14 cellular contexts compared by ENCODE assay signal in the genomic region with DNA sequence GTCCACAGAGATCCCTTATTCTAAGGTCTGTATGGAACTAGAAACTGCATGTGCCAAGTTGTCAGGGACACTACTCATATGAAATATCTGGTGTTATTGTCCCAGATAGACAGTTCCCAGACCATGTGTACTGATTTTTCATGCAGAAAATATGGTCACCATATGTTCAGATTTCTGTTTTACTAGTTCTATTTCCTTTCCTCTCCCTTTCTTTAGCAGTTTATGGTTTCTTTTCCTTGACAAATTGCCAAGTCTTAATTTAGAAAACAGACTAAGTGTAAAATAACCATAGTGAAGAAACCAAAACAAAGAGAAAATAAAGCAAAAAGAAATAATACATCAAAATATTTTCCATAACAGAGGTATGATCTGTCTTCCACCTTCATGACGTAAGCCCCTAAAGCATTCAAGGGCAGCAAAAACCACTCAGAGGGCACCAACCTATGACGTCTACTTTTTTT.
A peak's percentile ranks its signal among the peaks of the same experiment; 100 is the strongest.
DNase-seq lines count a peak whose midpoint lies in the region; ATAC-seq and TF ChIP-seq lines count a peak whose summit lies in the region.
"Had no signal": no experiment of that assay in that cellular context is flagged by ENCODE, and none has a peak within 500 bp of the region (broad histone marks: within the 10 kb centered on the region; RNA-seq: fewer than 3 reads in every experiment).

No MANE protein-coding gene starts in this region.

- TF ChIP-seq RAD21 in SK-N-SH (IDR thresholded peaks at IDR 0.05; ENCODE audit: low read length), result no peak

- H3K4me1 ChIP-seq in SK-N-SH (ENCODE audit: control insufficient read depth in 1 of 2, insufficient read depth in 2 of 2, low read depth in 1 of 2, low read length in 1 of 2), result peaks cover 0 to 5% of the 10 kb centered on the region in 2 experiments; a peak in 2 of 4 replicates

- H4K20me1 ChIP-seq in SK-N-SH (ENCODE audit: insufficient read depth), result no peaks in the 10 kb centered on the region

- no peaks in the 10 kb centered on the region for H3K79me2 ChIP-seq in SK-N-SH (ENCODE audit: insufficient read depth)

- H2AFZ ChIP-seq in SK-N-SH (ENCODE audit: low read depth), result no peak overlapping the region

- no peaks in the 10 kb centered on the region for H3K36me3 Mint-ChIP-seq in osteocyte (ENCODE audit: unreplicated experiment)
- H3K36me3 Mint-ChIP-seq: activated naive CD8-positive, alpha-beta T cell; natural killer cell had no signal

- TF ChIP-seq CTCF in SK-N-SH (IDR thresholded peaks at IDR 0.05), result no peak
- no peak for TF ChIP-seq CTCF in osteocyte (IDR thresholded peaks at IDR 0.05)

- DNase-seq in EL (peak; percentile 13), SK-N-SH (peak; percentile 16), fibroblast of gingiva (ENCODE audit: low read depth) (peak; percentile 67), osteocyte (ENCODE audit: extremely low spot score, unreplicated experiment) (no peak), NCI-H748 treated with DMSO at 0.1 percent for 48 hours (lab: John Stamatoyannopoulos, UW) (no peak)
- DNase-seq in activated effector memory CD4-positive, alpha-beta T cell treated with Interleukin-2 at 50 U/mL for 16 hours, result no peak
- no peak for DNase-seq in stimulated activated CD8-positive, alpha-beta memory T cell treated with anti-CD3 and anti-CD28 coated beads, Interleukin-4, amount 100 ng/mL, for 48 hours
- DNase-seq: natural killer cell; SHP77; stimulated activated CD4-positive, alpha-beta T cell treated with anti-CD3 and anti-CD28 coated beads, Interleukin-2, amount 100 ng/mL, for 24 hours; tibial artery had no signal

- H3K9ac ChIP-seq in SK-N-SH, result no peak overlapping the region

- H3K4me3 Mint-ChIP-seq in osteocyte (ENCODE audit: unreplicated experiment), result no peak overlapping the region
- H3K4me3 Mint-ChIP-seq: activated naive CD8-positive, alpha-beta T cell; natural killer cell; T-helper 2 cell treated with Interferon-gamma antibody and Interleukin-4, amounts not matched to agents 5 μg/mL and 100 μg/mL, for 36 hours had no signal

- peaks cover 4% of the 10 kb centered on the region for H3F3A ChIP-seq in SK-N-SH (replicated peaks; ENCODE audit: insufficient read depth)

- no peak for ATAC-seq in HG03442 (IDR thresholded peaks at IDR 0.05; ENCODE audit: unreplicated experiment)
- ATAC-seq: natural killer cell had no signal

- H3K4me3 ChIP-seq in SK-N-SH (ENCODE audit: low read depth in 2 of 2, low read length in 1 of 2), result no peak overlapping the region
- H3K4me3 ChIP-seq: tibial artery had no signal

- peaks cover 13% of the 10 kb centered on the region for H3K4me1 Mint-ChIP-seq in osteocyte (ENCODE audit: unreplicated experiment)
- H3K4me1 Mint-ChIP-seq: natural killer cell had no signal

- H3K4me2 ChIP-seq in SK-N-SH, result no peak overlapping the region

- peak overlapping the region in 1 of 2 experiments; percentile 44; a peak in 2 of 4 replicates for H3K27ac ChIP-seq in SK-N-SH (ENCODE audit: low read depth in 2 of 2, low read length in 1 of 2)

- no peaks in the 10 kb centered on the region for H3K9me2 ChIP-seq in SK-N-SH

- 42% methylated on average over 2 of the region's 2 CpGs for WGBS in SK-N-SH (ENCODE audit: low lambda C conversion rate)

- H3K9me3 ChIP-seq in SK-N-SH, result no peaks in the 10 kb centered on the region
- H3K9me3 ChIP-seq: tibial artery had no signal

- POLR2A ChIA-PET in SK-N-SH (lab: Yijun Ruan, JAX), result no interaction called here

- no peaks in the 10 kb centered on the region for H3K9me3 Mint-ChIP-seq in osteocyte (ENCODE audit: unreplicated experiment)
- H3K9me3 Mint-ChIP-seq: T-helper 2 cell treated with Interferon-gamma antibody and Interleukin-4, amounts not matched to agents 5 μg/mL and 100 μg/mL, for 36 hours had no signal

- H3K36me3 ChIP-seq in SK-N-SH (replicated peaks in 1 of 2; ENCODE audit: control insufficient read depth in 1 of 2, insufficient read depth in 2 of 2, low read length in 1 of 2), result no peaks in the 10 kb centered on the region
- H3K36me3 ChIP-seq: tibial artery had no signal

- CTCF ChIA-PET in SK-N-SH (lab: Yijun Ruan, JAX), result interaction anchor here (0.8 to 1.7 kb wide), 5 partner anchors 11 to 248 kb away, joined by 3 to 6 read pairs (median 3); no protein-coding TSS in a partner anchor

- no peak; a peak in 1 of 4 replicates for TF ChIP-seq EP300 in SK-N-SH (IDR thresholded peaks at IDR 0.05; ENCODE audit: borderline replicate concordance in 1 of 2, low read depth in 1 of 2, low read length in 1 of 2)

- no peaks in the 10 kb centered on the region; the same call in 1 of the 2 replicates for H3K27me3 ChIP-seq in SK-N-SH (ENCODE audit: insufficient read depth)
- H3K27me3 ChIP-seq: tibial artery had no signal

- H3K27me3 Mint-ChIP-seq in osteocyte (ENCODE audit: unreplicated experiment), result peaks cover 14% of the 10 kb centered on the region

- peak overlapping the region; percentile 53 for H3K27ac Mint-ChIP-seq in osteocyte (ENCODE audit: unreplicated experiment)
- H3K27ac Mint-ChIP-seq: activated naive CD8-positive, alpha-beta T cell; natural killer cell; T-helper 2 cell treated with Interferon-gamma antibody and Interleukin-4, amounts not matched to agents 5 μg/mL and 100 μg/mL, for 36 hours had no signal

TF ChIP-seq in SK-N-SH, 30 proteins besides CTCF, POLR2A, EP300 and RAD21:
- TF ChIP-seq TCF12 (IDR thresholded peaks at IDR 0.05) (peak; percentile 46), RCOR1 (IDR thresholded peaks at IDR 0.05; ENCODE audit: low read length) (peak; percentile 26; the same call in 1 of the 2 replicates), YY1 (IDR thresholded peaks at IDR 0.05; ENCODE audit: low read depth) (no peak)
- TF ChIP-seq, protein P1, sequence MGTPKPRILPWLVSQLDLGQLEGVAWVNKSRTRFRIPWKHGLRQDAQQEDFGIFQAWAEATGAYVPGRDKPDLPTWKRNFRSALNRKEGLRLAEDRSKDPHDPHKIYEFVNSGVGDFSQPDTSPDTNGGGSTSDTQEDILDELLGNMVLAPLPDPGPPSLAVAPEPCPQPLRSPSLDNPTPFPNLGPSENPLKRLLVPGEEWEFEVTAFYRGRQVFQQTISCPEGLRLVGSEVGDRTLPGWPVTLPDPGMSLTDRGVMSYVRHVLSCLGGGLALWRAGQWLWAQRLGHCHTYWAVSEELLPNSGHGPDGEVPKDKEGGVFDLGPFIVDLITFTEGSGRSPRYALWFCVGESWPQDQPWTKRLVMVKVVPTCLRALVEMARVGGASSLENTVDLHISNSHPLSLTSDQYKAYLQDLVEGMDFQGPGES (IDR thresholded peaks at IDR 0.05; ENCODE audit: low read depth, low read length), result no peak

Comparison
In these comparisons a context has a peak if more than half of its experiments do, and no peak if none do; other contexts are left out.
1. DNase-seq: peak in EL (single experiment), SK-N-SH (single experiment) and fibroblast of gingiva (single experiment); none in osteocyte (single experiment), activated effector memory CD4-positive, alpha-beta T cell treated with Interleukin-2 at 50 U/mL for 16 hours (single experiment), NCI-H748 treated with DMSO at 0.1 percent for 48 hours (single experiment) and stimulated activated CD8-positive, alpha-beta memory T cell treated with anti-CD3 and anti-CD28 coated beads, Interleukin-4, amount 100 ng/mL, for 48 hours (single experiment).